8 cellular contexts compared by ENCODE assay signal in the genomic region with DNA sequence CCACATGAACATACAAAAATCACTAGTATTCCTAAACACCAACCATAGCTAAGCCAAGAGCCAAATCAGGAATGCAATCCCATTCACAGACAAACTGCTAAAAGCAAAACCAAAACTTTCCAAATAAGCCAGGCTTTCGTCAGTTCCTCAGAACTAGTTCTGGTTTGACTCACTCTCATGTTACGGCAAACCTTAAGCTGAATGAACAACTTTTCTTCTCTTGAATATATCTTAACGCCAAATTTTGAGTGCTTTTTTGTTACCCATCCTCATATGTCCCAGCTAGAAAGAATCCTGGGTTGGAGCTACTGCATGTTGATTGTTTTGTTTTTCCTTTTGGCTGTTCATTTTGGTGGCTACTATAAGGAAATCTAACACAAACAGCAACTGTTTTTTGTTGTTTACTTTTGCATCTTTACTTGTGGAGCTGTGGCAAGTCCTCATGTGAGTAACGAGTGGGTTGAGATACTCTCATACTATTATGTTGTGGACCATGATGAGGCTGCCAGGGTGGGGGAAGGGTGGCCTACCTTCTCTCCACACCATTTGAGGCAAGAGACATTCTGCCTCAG. TPM values are rescaled to one million over a fixed set of nuclear protein-coding genes. Genes with fewer than 3 reads are reported as not detected.
DNase-seq lines count a peak whose midpoint lies in the region; ATAC-seq, FAIRE-seq and TF ChIP-seq lines count a peak whose summit lies in the region.

A gene (plus strand): TSS at position 172 of the 572 bp plus-strand sequence. CDS start 12,016 bp downstream, outside the sequence.

- DNase-seq in ACHN (peak; percentile 66), frontal cortex (ENCODE audit: low spot score in 2 of 2) (no peak), activated gamma-delta T cell treated with Interleukin-2 at 50 U/mL for 16 hours (no peak)
- DNase-seq in activated CD4-positive, alpha-beta memory T cell treated with anti-CD3 and anti-CD28 coated beads, Interleukin-2, amount 10 ng/mL, durations not matched to agents 7 days and 5 days: peak; percentile 59
- peak; percentile 28 for DNase-seq in stimulated activated CD4-positive, alpha-beta T cell treated with anti-CD3 and anti-CD28 coated beads, Interleukin-12 subunit alpha, Interleukin-12 subunit beta, amount 100 ng/mL, for 4 hours

- no peaks in the 10 kb centered on the region for H3K27me3 Mint-ChIP-seq in activated CD4-positive, alpha-beta memory T cell treated with anti-CD3 and anti-CD28 coated beads, Interleukin-2, amount 10 ng/mL, durations not matched to agents 7 days and 5 days

- H3K4me3 ChIP-seq in gastroesophageal sphincter: peak within 1 kb of the TSS; percentile 27 to 33

- 17 to 47% methylated on average over 2 to 4 of the region's 4 CpGs for WGBS in gastroesophageal sphincter (ENCODE audit: low coverage in 1 of 2), 2 donors

- peaks cover 2% of the 10 kb centered on the region for H3K9me3 Mint-ChIP-seq in activated CD4-positive, alpha-beta memory T cell treated with anti-CD3 and anti-CD28 coated beads, Interleukin-2, amount 10 ng/mL, durations not matched to agents 7 days and 5 days

- POLR2A ChIA-PET in activated CD4-positive, alpha-beta memory T cell treated with anti-CD3 and anti-CD28 coated beads, Interleukin-2, amount 10 ng/mL, durations not matched to agents 7 days and 5 days (lab: Charles Lee): interaction anchor here (0.8 to 2.7 kb wide), 21 partner anchors 8 to 770 kb away, joined by 3 to 31 read pairs (median 7); a partner anchor contains a TSS

- CTCF ChIA-PET in activated CD4-positive, alpha-beta memory T cell treated with anti-CD3 and anti-CD28 coated beads, Interleukin-2, amount 10 ng/mL, durations not matched to agents 7 days and 5 days (lab: Charles Lee): interaction anchor here (0.6 to 2.5 kb wide), 10 partner anchors 17 to 323 kb away, joined by 3 to 17 read pairs (median 3); a partner anchor contains a TSS

- no peak for TF ChIP-seq CTCF in gastroesophageal sphincter (IDR thresholded peaks at IDR 0.05)

- peak; percentile 57 for ATAC-seq in GM19023 (IDR thresholded peaks at IDR 0.05; ENCODE audit: unreplicated experiment)
- ATAC-seq in HG03108 (IDR thresholded peaks at IDR 0.05; ENCODE audit: unreplicated experiment): peak; percentile 60
- peak; percentile 41 for ATAC-seq in gastroesophageal sphincter

- H3K36me3 ChIP-seq in gastroesophageal sphincter: no peaks in the 10 kb centered on the region

- H3K9me3 ChIP-seq in gastroesophageal sphincter: no peaks in the 10 kb centered on the region

- H3K4me1 Mint-ChIP-seq in activated CD4-positive, alpha-beta memory T cell treated with anti-CD3 and anti-CD28 coated beads, Interleukin-2, amount 10 ng/mL, durations not matched to agents 7 days and 5 days: peaks cover 60% of the 10 kb centered on the region

- peak within 1 kb of the TSS; percentile 80 for H3K4me3 Mint-ChIP-seq in activated CD4-positive, alpha-beta memory T cell treated with anti-CD3 and anti-CD28 coated beads, Interleukin-2, amount 10 ng/mL, durations not matched to agents 7 days and 5 days

- in situ Hi-C loops in ACHN (cut with HindIII; ENCODE audit: low pct_ligation_motif_present, low pct_unique_long_range_greater_than_20kb, low sequenced_read_pairs): no loop called here

- peak within 1 kb of the TSS; percentile 34 to 69 (median 52) for H3K27ac ChIP-seq in gastroesophageal sphincter

- no peak for FAIRE-seq in frontal cortex (lab: Jason Lieb, UNC)

- peaks cover 21% of the 10 kb centered on the region for H3K36me3 Mint-ChIP-seq in activated CD4-positive, alpha-beta memory T cell treated with anti-CD3 and anti-CD28 coated beads, Interleukin-2, amount 10 ng/mL, durations not matched to agents 7 days and 5 days (ENCODE audit: low read depth)

- peaks cover 0 to 5% (median 0%) of the 10 kb centered on the region in 3 donors for H3K4me1 ChIP-seq in gastroesophageal sphincter

- TF ChIP-seq EP300 in gastroesophageal sphincter (IDR thresholded peaks at IDR 0.05): no peak

- no peaks in the 10 kb centered on the region for H3K27me3 ChIP-seq in gastroesophageal sphincter

- peak within 1 kb of the TSS; percentile 95 for H3K27ac Mint-ChIP-seq in activated CD4-positive, alpha-beta memory T cell treated with anti-CD3 and anti-CD28 coated beads, Interleukin-2, amount 10 ng/mL, durations not matched to agents 7 days and 5 days

- no peak for TF ChIP-seq POLR2A in gastroesophageal sphincter (IDR thresholded peaks at IDR 0.05)

RNA-seq across cellular contexts. Expression of the gene that starts here (rescaled TPM):
- total RNA-seq in activated CD4-positive, alpha-beta memory T cell treated with anti-CD3 and anti-CD28 coated beads, Interleukin-2, amount 10 ng/mL, durations not matched to agents 7 days and 5 days: 1 to 10 TPM; 4.1 to 4.8 TPM
- total RNA-seq in gastroesophageal sphincter (1 to 10 TPM in 3 of 4 donors, under 1 TPM in 1; 0.47 to 4.6 (median 2.4) TPM), frontal cortex (0.41 TPM)

Comparison
In these comparisons a context has a peak if more than half of its experiments do, and no peak if none do; other contexts are left out.
1. DNase-seq: peak in ACHN (single experiment), activated CD4-positive, alpha-beta memory T cell treated with anti-CD3 and anti-CD28 coated beads, Interleukin-2, amount 10 ng/mL, durations not matched to agents 7 days and 5 days (single experiment) and stimulated activated CD4-positive, alpha-beta T cell treated with anti-CD3 and anti-CD28 coated beads, Interleukin-12 subunit alpha, Interleukin-12 subunit beta, amount 100 ng/mL, for 4 hours (single experiment); none in frontal cortex (0 of 2) and activated gamma-delta T cell treated with Interleukin-2 at 50 U/mL for 16 hours (single experiment).
2. Peak in every context shown above with its lines, with median percentiles within 50 percentile points of each other: ATAC-seq.